In the genomic region with DNA sequence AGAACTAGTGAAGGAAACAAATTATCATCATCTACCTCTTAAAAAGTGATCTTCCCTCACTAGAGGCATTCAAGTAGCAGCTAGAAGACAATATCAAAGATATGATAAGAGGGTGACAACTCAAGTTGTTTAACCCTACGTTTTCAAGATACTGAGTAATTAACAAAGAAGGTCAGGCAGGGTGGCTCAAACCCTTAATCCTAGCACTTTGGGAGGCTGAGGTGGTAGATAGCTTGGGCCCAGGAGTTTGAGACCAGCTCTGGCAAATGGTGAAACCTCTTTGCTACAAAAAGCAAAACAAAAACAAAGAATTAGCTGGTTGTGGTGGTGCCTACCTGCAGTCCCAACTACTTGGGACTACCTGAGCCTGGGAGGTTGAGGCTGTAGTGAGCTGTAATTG, we compare ENCODE assay signal across 23 cellular contexts.
"Had no signal": no experiment of that assay in that cellular context is flagged by ENCODE, and none has a peak within 500 bp of the region (broad histone marks: within the 10 kb centered on the region; RNA-seq: fewer than 3 reads in every experiment).

No MANE protein-coding gene starts in this region.

- H3K27me3 ChIP-seq: colonic mucosa, dorsolateral prefrontal cortex, esophagus muscularis mucosa, esophagus squamous epithelium, foreskin keratinocyte, gastrocnemius medialis, gastroesophageal sphincter, heart left ventricle, heart right ventricle had no signal

- H3K4me3 Mint-ChIP-seq: dendritic cell treated with granulocyte-macrophage colony-stimulating factor and Interleukin-4, amounts not matched to agents 40 ng/mL and 50 ng/mL, for 4 days; effector memory CD8-positive, alpha-beta T cell had no signal

- H3K9me3 ChIP-seq: colonic mucosa, esophagus muscularis mucosa, esophagus squamous epithelium, gastrocnemius medialis, gastroesophageal sphincter, heart right ventricle had no signal

- H3K27ac ChIP-seq: colonic mucosa, coronary artery, dorsolateral prefrontal cortex, epithelial cell of prostate, esophagus muscularis mucosa, esophagus squamous epithelium, foreskin keratinocyte, gastrocnemius medialis, gastroesophageal sphincter, heart left ventricle, heart right ventricle had no signal

- H3K27me3 Mint-ChIP-seq: dendritic cell treated with granulocyte-macrophage colony-stimulating factor and Interleukin-4, amounts not matched to agents 40 ng/mL and 50 ng/mL, for 4 days; effector memory CD8-positive, alpha-beta T cell had no signal

- DNase-seq: colonic mucosa; cortex of kidney; dermis blood vessel endothelial cell; dorsolateral prefrontal cortex; effector CD4-positive, alpha-beta T cell; effector CD8-positive, alpha-beta T cell; effector memory CD4-positive, alpha-beta T cell; effector memory CD8-positive, alpha-beta T cell; erythroblast; esophagus squamous epithelium; foreskin fibroblast; foreskin keratinocyte; foreskin melanocyte; gastrocnemius medialis; glutamatergic neuron; head of caudate nucleus; heart left ventricle; heart right ventricle had no signal

- H3K36me3 ChIP-seq: colonic mucosa, esophagus muscularis mucosa, esophagus squamous epithelium, gastrocnemius medialis, gastroesophageal sphincter, heart left ventricle, heart right ventricle had no signal

- H3K9me3 Mint-ChIP-seq: dendritic cell treated with granulocyte-macrophage colony-stimulating factor and Interleukin-4, amounts not matched to agents 40 ng/mL and 50 ng/mL, for 4 days had no signal

- H3K4me1 ChIP-seq: colonic mucosa, esophagus muscularis mucosa, esophagus squamous epithelium, foreskin keratinocyte, gastrocnemius medialis, gastroesophageal sphincter, heart left ventricle, heart right ventricle had no signal

- H3K4me3 ChIP-seq: colonic mucosa, coronary artery, dorsolateral prefrontal cortex, esophagus muscularis mucosa, esophagus squamous epithelium, gastrocnemius medialis, gastroesophageal sphincter, heart left ventricle, heart right ventricle had no signal

- H3K27ac Mint-ChIP-seq: dendritic cell treated with granulocyte-macrophage colony-stimulating factor and Interleukin-4, amounts not matched to agents 40 ng/mL and 50 ng/mL, for 4 days; effector memory CD8-positive, alpha-beta T cell had no signal
